Comparison of ENCODE assay signal across 8 cellular contexts in genomic region chr1:94926915-94927404, GRCh38. TPM values are rescaled to one million over a fixed set of nuclear protein-coding genes. Genes with fewer than 3 reads are reported as not detected.
DNase-seq lines count a peak whose midpoint lies in the region; ATAC-seq and TF ChIP-seq lines count a peak whose summit lies in the region.

TSS of gene CNN3 (minus strand) at chr1:94927110. CDS start at chr1:94926894, 216 bp downstream.

- peak within 1 kb of the TSS; percentile 99 for H3K4me3 ChIP-seq in endodermal cell (ENCODE audit: low read length)
- H3K4me3 ChIP-seq in mesendoderm (ENCODE audit: low read length) = peak within 1 kb of the TSS; percentile 76

- H3K27me3 Mint-ChIP-seq in endodermal cell (ENCODE audit: insufficient read depth) = no peaks in the 10 kb centered on the region

- ATAC-seq in GM19023 (IDR thresholded peaks at IDR 0.05; ENCODE audit: unreplicated experiment) = peak; percentile 89
- ATAC-seq in HG03175 (IDR thresholded peaks at IDR 0.05; ENCODE audit: unreplicated experiment) = peak; percentile 75

- peak within 1 kb of the TSS; percentile 91 for H3K56ac ChIP-seq in mesendoderm (ENCODE audit: low read length)

- H3K27ac ChIP-seq in endodermal cell (ENCODE audit: low read depth, low read length) (peak within 1 kb of the TSS; percentile 100), mesendoderm (ENCODE audit: low read depth, low read length) (peak within 1 kb of the TSS; percentile 98)

- TF ChIP-seq CTCF in endodermal cell (conservative IDR thresholded peaks at IDR 0.05) = no peak

- H3K9ac ChIP-seq in endodermal cell (ENCODE audit: extremely low read depth, low read length, poor library complexity, severe bottlenecking) (peak within 1 kb of the TSS; percentile 100), mesendoderm (ENCODE audit: low read length) (peak within 1 kb of the TSS; percentile 90)

- peak within 1 kb of the TSS; percentile 41 for H3K4me2 ChIP-seq in mesendoderm (ENCODE audit: low read length)

- peak within 1 kb of the TSS; percentile 85 for H2BK5ac ChIP-seq in mesendoderm (ENCODE audit: low read length)

- peak within 1 kb of the TSS; percentile 14 for H4K8ac ChIP-seq in mesendoderm (ENCODE audit: low read depth, low read length)

- H3K79me1 ChIP-seq in mesendoderm (ENCODE audit: low read length) = peaks cover 6% of the 10 kb centered on the region

- H3K23ac ChIP-seq in mesendoderm (ENCODE audit: low read length) = peak within 1 kb of the TSS; percentile 92

- peak; percentile 89 for DNase-seq in ACHN
- DNase-seq in NCI-H460 (ENCODE audit: extremely low read depth, low read depth) = peak; percentile 60
- peak; percentile 81 for DNase-seq in activated CD8-positive, alpha-beta memory T cell treated with anti-CD3 and anti-CD28 coated beads, Interleukin-2, amount 50 U/mL, for 48 hours
- DNase-seq in endodermal cell = peak; percentile 97
- DNase-seq in mesendoderm = peak; percentile 97
- DNase-seq in stimulated activated CD8-positive, alpha-beta memory T cell treated with anti-CD3 and anti-CD28 coated beads, Interleukin-12 subunit alpha, Interleukin-12 subunit beta, amount 100 ng/mL, for 24 hours (ENCODE audit: extremely low read depth) = peak; percentile 33

- H4K5ac ChIP-seq in mesendoderm (ENCODE audit: low read length) = no peak within 1 kb of the TSS

- no peaks in the 10 kb centered on the region for H3K9me3 Mint-ChIP-seq in endodermal cell

- H2BK120ac ChIP-seq in mesendoderm (ENCODE audit: low read depth, low read length) = peak within 1 kb of the TSS; percentile 80

- H3K36me3 ChIP-seq in endodermal cell (ENCODE audit: control insufficient read depth, insufficient read depth, low read length) = peaks cover 27% of the 10 kb centered on the region
- H3K36me3 ChIP-seq in mesendoderm (ENCODE audit: control insufficient read depth, insufficient read depth, low read length) = no peaks in the 10 kb centered on the region

- peak within 1 kb of the TSS; percentile 100 for H3K27ac Mint-ChIP-seq in endodermal cell

- no peaks in the 10 kb centered on the region for H3K27me3 ChIP-seq in endodermal cell (ENCODE audit: control insufficient read depth, insufficient read depth, low read length, poor library complexity, severe bottlenecking)
- H3K27me3 ChIP-seq in mesendoderm (ENCODE audit: insufficient read depth, low read length, poor library complexity) = no peaks in the 10 kb centered on the region

- no peak within 1 kb of the TSS for H2BK15ac ChIP-seq in mesendoderm (replicated peaks; ENCODE audit: low read depth)

- peak within 1 kb of the TSS; percentile 94 for H3K4ac ChIP-seq in mesendoderm (ENCODE audit: low read depth, low read length)

- H3K79me2 ChIP-seq in mesendoderm (ENCODE audit: control insufficient read depth, insufficient read depth, low read length) = peaks cover 47% of the 10 kb centered on the region

- H3K36me3 Mint-ChIP-seq in endodermal cell (ENCODE audit: low read depth) = peaks cover 17% of the 10 kb centered on the region

- in situ Hi-C loops in ACHN (cut with HindIII; ENCODE audit: low pct_ligation_motif_present, low pct_unique_long_range_greater_than_20kb, low sequenced_read_pairs) = no loop called here

- H3K18ac ChIP-seq in mesendoderm (ENCODE audit: low read length) = peak within 1 kb of the TSS; percentile 98

- no peak within 1 kb of the TSS for H2AK5ac ChIP-seq in mesendoderm (ENCODE audit: low read length)

- peak within 1 kb of the TSS; percentile 99 for H3K4me3 Mint-ChIP-seq in endodermal cell

- H3K4me1 ChIP-seq in endodermal cell (ENCODE audit: control insufficient read depth, insufficient read depth, low read length) = peaks cover 13% of the 10 kb centered on the region
- peaks cover 10% of the 10 kb centered on the region for H3K4me1 ChIP-seq in mesendoderm (ENCODE audit: control insufficient read depth, low read depth, low read length)

- H3K9me3 ChIP-seq in endodermal cell (ENCODE audit: control insufficient read depth, low read length) = no peaks in the 10 kb centered on the region

- peaks cover 47% of the 10 kb centered on the region for H3K4me1 Mint-ChIP-seq in endodermal cell

- 0 to 2% methylated on average over 10 to 57 of the region's 57 CpGs for WGBS in endodermal cell (ENCODE audit: insufficient coverage in 1 of 2, insufficient read length in 1 of 2), 2 experiments
- no CpG with 5 or more reads among the region's 57 CpGs for WGBS in mesendoderm (ENCODE audit: extremely low coverage, insufficient coverage, low lambda C conversion rate)

RNA-seq across cellular contexts. Expression of gene CNN3, which starts in this region (rescaled TPM):
- 25.9 and 26.0 TPM in 2 replicates for total RNA-seq in NCI-H460 (2014; rRNA removed; shearing (Covaris generic))
- polyA plus RNA-seq in NCI-H460 (2014; cell fraction: nucleus; rRNA removed) = 20.0 and 21.9 TPM in 2 replicates
- 100 to 1,000 TPM; 275 to 308 TPM for total RNA-seq in endodermal cell
- 390 TPM for polyA plus RNA-seq in endodermal cell (2013, experiment 1 of 2)
- 405 TPM for polyA plus RNA-seq in endodermal cell (2013, experiment 2 of 2)
- 219 TPM for polyA plus RNA-seq in mesendoderm (2013, experiment 1 of 2)
- polyA plus RNA-seq in mesendoderm (2013, experiment 2 of 2) = 222 TPM

Comparison
In these comparisons a context has a peak if more than half of its experiments do, and no peak if none do; other contexts are left out.
1. Peak in every context shown above with its lines: DNase-seq, ATAC-seq, H3K4me3 ChIP-seq and H3K27ac ChIP-seq.
2. RNA of gene CNN3 (total RNA-seq): 275 to 308 TPM in endodermal cell; 25.9 to 26.0 TPM in NCI-H460; every median in the first group is over 10 times any median in the second.
3. DNase-seq: peak in every context shown above with its lines; median percentile 97 in endodermal cell; 97 in mesendoderm; 89 in ACHN; 81 in activated CD8-positive, alpha-beta memory T cell treated with anti-CD3 and anti-CD28 coated beads, Interleukin-2, amount 50 U/mL, for 48 hours; 60 in NCI-H460; 33 in stimulated activated CD8-positive, alpha-beta memory T cell treated with anti-CD3 and anti-CD28 coated beads, Interleukin-12 subunit alpha, Interleukin-12 subunit beta, amount 100 ng/mL, for 24 hours.